Comparison of ENCODE assay signal across 1 cellular context in the genomic region with DNA sequence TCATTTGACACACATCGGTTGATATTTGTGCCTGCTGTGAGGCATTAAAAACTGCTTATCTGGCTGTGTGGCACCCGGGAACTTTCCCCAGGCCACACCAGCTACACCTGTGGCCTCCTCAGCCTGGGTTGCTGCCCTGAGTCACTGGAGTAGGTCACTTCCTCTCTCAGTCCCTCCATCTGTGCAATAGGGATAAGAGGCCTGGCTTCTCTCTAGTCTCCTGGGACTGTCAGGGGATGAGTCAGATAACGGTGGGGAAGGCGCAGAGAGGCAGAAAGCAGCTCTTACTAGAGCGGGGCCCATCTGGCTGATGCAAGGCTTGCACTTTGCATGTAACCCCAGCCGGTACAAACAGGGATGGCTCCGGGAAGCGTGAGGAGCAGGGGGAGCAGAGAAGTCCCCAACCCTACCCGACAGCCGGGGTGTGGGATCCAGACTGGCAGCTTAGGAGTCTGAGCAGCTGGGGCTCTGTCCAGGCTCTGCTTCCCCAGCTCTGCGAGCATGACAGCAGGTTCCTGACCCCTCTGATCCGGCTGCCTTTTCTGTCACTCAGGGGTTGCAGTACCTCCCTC.
TF ChIP-seq lines count a peak whose summit lies in the region.

No MANE protein-coding gene starts in this region.

TF ChIP-seq in WTC11, 78 proteins besides CTCF, POLR2A, EP300 and RAD21 (continued from another document and continues in another):
- TF ChIP-seq, protein P1, sequence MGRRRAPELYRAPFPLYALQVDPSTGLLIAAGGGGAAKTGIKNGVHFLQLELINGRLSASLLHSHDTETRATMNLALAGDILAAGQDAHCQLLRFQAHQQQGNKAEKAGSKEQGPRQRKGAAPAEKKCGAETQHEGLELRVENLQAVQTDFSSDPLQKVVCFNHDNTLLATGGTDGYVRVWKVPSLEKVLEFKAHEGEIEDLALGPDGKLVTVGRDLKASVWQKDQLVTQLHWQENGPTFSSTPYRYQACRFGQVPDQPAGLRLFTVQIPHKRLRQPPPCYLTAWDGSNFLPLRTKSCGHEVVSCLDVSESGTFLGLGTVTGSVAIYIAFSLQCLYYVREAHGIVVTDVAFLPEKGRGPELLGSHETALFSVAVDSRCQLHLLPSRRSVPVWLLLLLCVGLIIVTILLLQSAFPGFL (CRISPR knock-in tag; IDR thresholded peaks at IDR 0.05; ENCODE audit: borderline replicate concordance) = no peak
- TF ChIP-seq FOXJ3 (CRISPR knock-in tag; IDR thresholded peaks at IDR 0.05; ENCODE audit: borderline replicate concordance) = no peak
- no peak for TF ChIP-seq SP1 (CRISPR knock-in tag; conservative IDR thresholded peaks at IDR 0.05)
- TF ChIP-seq ZNF317 (CRISPR knock-in tag; IDR thresholded peaks at IDR 0.05; ENCODE audit: borderline replicate concordance, low read depth) = no peak
- TF ChIP-seq, protein P2, sequence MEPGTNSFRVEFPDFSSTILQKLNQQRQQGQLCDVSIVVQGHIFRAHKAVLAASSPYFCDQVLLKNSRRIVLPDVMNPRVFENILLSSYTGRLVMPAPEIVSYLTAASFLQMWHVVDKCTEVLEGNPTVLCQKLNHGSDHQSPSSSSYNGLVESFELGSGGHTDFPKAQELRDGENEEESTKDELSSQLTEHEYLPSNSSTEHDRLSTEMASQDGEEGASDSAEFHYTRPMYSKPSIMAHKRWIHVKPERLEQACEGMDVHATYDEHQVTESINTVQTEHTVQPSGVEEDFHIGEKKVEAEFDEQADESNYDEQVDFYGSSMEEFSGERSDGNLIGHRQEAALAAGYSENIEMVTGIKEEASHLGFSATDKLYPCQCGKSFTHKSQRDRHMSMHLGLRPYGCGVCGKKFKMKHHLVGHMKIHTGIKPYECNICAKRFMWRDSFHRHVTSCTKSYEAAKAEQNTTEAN (CRISPR knock-in tag; IDR thresholded peaks at IDR 0.05) = no peak
- TF ChIP-seq GTF2I (CRISPR knock-in tag; conservative IDR thresholded peaks at IDR 0.05) = no peak
- TF ChIP-seq GABPB1 (CRISPR knock-in tag; IDR thresholded peaks at IDR 0.05) = peak; percentile 100
- TF ChIP-seq, protein P3, sequence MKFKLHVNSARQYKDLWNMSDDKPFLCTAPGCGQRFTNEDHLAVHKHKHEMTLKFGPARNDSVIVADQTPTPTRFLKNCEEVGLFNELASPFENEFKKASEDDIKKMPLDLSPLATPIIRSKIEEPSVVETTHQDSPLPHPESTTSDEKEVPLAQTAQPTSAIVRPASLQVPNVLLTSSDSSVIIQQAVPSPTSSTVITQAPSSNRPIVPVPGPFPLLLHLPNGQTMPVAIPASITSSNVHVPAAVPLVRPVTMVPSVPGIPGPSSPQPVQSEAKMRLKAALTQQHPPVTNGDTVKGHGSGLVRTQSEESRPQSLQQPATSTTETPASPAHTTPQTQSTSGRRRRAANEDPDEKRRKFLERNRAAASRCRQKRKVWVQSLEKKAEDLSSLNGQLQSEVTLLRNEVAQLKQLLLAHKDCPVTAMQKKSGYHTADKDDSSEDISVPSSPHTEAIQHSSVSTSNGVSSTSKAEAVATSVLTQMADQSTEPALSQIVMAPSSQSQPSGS (CRISPR knock-in tag; IDR thresholded peaks at IDR 0.05; ENCODE audit: borderline replicate concordance, low read depth) = no peak
- TF ChIP-seq GRHL2 (CRISPR knock-in tag; IDR thresholded peaks at IDR 0.05; ENCODE audit: insufficient replicate concordance, severe bottlenecking) = no peak
- TF ChIP-seq NFE2L1 (CRISPR knock-in tag; IDR thresholded peaks at IDR 0.05) = 0 out of 2 replicates have a peak, but pooled peaks have one; percentile 23
- TF ChIP-seq, protein P4, sequence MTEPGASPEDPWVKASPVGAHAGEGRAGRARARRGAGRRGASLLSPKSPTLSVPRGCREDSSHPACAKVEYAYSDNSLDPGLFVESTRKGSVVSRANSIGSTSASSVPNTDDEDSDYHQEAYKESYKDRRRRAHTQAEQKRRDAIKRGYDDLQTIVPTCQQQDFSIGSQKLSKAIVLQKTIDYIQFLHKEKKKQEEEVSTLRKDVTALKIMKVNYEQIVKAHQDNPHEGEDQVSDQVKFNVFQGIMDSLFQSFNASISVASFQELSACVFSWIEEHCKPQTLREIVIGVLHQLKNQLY (CRISPR knock-in tag; IDR thresholded peaks at IDR 0.05) = no peak
- TF ChIP-seq, protein P5, sequence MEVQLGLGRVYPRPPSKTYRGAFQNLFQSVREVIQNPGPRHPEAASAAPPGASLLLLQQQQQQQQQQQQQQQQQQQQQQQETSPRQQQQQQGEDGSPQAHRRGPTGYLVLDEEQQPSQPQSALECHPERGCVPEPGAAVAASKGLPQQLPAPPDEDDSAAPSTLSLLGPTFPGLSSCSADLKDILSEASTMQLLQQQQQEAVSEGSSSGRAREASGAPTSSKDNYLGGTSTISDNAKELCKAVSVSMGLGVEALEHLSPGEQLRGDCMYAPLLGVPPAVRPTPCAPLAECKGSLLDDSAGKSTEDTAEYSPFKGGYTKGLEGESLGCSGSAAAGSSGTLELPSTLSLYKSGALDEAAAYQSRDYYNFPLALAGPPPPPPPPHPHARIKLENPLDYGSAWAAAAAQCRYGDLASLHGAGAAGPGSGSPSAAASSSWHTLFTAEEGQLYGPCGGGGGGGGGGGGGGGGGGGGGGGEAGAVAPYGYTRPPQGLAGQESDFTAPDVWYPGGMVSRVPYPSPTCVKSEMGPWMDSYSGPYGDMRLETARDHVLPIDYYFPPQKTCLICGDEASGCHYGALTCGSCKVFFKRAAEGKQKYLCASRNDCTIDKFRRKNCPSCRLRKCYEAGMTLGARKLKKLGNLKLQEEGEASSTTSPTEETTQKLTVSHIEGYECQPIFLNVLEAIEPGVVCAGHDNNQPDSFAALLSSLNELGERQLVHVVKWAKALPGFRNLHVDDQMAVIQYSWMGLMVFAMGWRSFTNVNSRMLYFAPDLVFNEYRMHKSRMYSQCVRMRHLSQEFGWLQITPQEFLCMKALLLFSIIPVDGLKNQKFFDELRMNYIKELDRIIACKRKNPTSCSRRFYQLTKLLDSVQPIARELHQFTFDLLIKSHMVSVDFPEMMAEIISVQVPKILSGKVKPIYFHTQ (CRISPR knock-in tag; IDR thresholded peaks at IDR 0.05) = no peak
- TF ChIP-seq, protein P6, sequence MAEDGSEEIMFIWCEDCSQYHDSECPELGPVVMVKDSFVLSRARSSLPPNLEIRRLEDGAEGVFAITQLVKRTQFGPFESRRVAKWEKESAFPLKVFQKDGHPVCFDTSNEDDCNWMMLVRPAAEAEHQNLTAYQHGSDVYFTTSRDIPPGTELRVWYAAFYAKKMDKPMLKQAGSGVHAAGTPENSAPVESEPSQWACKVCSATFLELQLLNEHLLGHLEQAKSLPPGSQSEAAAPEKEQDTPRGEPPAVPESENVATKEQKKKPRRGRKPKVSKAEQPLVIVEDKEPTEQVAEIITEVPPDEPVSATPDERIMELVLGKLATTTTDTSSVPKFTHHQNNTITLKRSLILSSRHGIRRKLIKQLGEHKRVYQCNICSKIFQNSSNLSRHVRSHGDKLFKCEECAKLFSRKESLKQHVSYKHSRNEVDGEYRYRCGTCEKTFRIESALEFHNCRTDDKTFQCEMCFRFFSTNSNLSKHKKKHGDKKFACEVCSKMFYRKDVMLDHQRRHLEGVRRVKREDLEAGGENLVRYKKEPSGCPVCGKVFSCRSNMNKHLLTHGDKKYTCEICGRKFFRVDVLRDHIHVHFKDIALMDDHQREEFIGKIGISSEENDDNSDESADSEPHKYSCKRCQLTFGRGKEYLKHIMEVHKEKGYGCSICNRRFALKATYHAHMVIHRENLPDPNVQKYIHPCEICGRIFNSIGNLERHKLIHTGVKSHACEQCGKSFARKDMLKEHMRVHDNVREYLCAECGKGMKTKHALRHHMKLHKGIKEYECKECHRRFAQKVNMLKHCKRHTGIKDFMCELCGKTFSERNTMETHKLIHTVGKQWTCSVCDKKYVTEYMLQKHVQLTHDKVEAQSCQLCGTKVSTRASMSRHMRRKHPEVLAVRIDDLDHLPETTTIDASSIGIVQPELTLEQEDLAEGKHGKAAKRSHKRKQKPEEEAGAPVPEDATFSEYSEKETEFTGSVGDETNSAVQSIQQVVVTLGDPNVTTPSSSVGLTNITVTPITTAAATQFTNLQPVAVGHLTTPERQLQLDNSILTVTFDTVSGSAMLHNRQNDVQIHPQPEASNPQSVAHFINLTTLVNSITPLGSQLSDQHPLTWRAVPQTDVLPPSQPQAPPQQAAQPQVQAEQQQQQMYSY (CRISPR knock-in tag; IDR thresholded peaks at IDR 0.05) = no peak
- TF ChIP-seq, protein P7, sequence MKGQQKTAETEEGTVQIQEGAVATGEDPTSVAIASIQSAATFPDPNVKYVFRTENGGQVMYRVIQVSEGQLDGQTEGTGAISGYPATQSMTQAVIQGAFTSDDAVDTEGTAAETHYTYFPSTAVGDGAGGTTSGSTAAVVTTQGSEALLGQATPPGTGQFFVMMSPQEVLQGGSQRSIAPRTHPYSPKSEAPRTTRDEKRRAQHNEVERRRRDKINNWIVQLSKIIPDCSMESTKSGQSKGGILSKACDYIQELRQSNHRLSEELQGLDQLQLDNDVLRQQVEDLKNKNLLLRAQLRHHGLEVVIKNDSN (CRISPR knock-in tag; IDR thresholded peaks at IDR 0.05) = peak; percentile 13; the same call in 1 of the 2 replicates
- TF ChIP-seq OVOL2 (CRISPR knock-in tag; IDR thresholded peaks at IDR 0.05; ENCODE audit: borderline replicate concordance) = no peak
- no peak for TF ChIP-seq ETV6 (CRISPR knock-in tag; IDR thresholded peaks at IDR 0.05)
- TF ChIP-seq MXD4 (CRISPR knock-in tag; IDR thresholded peaks at IDR 0.05; ENCODE audit: borderline replicate concordance) = no peak
- no peak for TF ChIP-seq ZNF232 (CRISPR knock-in tag; IDR thresholded peaks at IDR 0.05)
- no peak for TF ChIP-seq SMAD3 (CRISPR knock-in tag; IDR thresholded peaks at IDR 0.05; ENCODE audit: borderline replicate concordance)
- TF ChIP-seq, protein P8, sequence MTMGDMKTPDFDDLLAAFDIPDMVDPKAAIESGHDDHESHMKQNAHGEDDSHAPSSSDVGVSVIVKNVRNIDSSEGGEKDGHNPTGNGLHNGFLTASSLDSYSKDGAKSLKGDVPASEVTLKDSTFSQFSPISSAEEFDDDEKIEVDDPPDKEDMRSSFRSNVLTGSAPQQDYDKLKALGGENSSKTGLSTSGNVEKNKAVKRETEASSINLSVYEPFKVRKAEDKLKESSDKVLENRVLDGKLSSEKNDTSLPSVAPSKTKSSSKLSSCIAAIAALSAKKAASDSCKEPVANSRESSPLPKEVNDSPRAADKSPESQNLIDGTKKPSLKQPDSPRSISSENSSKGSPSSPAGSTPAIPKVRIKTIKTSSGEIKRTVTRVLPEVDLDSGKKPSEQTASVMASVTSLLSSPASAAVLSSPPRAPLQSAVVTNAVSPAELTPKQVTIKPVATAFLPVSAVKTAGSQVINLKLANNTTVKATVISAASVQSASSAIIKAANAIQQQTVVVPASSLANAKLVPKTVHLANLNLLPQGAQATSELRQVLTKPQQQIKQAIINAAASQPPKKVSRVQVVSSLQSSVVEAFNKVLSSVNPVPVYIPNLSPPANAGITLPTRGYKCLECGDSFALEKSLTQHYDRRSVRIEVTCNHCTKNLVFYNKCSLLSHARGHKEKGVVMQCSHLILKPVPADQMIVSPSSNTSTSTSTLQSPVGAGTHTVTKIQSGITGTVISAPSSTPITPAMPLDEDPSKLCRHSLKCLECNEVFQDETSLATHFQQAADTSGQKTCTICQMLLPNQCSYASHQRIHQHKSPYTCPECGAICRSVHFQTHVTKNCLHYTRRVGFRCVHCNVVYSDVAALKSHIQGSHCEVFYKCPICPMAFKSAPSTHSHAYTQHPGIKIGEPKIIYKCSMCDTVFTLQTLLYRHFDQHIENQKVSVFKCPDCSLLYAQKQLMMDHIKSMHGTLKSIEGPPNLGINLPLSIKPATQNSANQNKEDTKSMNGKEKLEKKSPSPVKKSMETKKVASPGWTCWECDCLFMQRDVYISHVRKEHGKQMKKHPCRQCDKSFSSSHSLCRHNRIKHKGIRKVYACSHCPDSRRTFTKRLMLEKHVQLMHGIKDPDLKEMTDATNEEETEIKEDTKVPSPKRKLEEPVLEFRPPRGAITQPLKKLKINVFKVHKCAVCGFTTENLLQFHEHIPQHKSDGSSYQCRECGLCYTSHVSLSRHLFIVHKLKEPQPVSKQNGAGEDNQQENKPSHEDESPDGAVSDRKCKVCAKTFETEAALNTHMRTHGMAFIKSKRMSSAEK (CRISPR knock-in tag; IDR thresholded peaks at IDR 0.05; ENCODE audit: borderline replicate concordance) = no peak
- no peak; the same call in 1 of the 2 replicates for TF ChIP-seq FOXP1 (CRISPR knock-in tag; IDR thresholded peaks at IDR 0.05; ENCODE audit: borderline replicate concordance)
- no peak for TF ChIP-seq ZNF396 (CRISPR knock-in tag; IDR thresholded peaks at IDR 0.05; ENCODE audit: borderline replicate concordance)
- no peak for TF ChIP-seq RELA (CRISPR knock-in tag; IDR thresholded peaks at IDR 0.05; ENCODE audit: borderline replicate concordance)
- no peak for TF ChIP-seq ATF1 (CRISPR knock-in tag; IDR thresholded peaks at IDR 0.05)
- no peak for TF ChIP-seq NR1H2 (CRISPR knock-in tag; IDR thresholded peaks at IDR 0.05)
- TF ChIP-seq, protein P9, sequence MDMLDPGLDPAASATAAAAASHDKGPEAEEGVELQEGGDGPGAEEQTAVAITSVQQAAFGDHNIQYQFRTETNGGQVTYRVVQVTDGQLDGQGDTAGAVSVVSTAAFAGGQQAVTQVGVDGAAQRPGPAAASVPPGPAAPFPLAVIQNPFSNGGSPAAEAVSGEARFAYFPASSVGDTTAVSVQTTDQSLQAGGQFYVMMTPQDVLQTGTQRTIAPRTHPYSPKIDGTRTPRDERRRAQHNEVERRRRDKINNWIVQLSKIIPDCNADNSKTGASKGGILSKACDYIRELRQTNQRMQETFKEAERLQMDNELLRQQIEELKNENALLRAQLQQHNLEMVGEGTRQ (CRISPR knock-in tag; IDR thresholded peaks at IDR 0.05) = no peak
- TF ChIP-seq PRRX2 (CRISPR knock-in tag; IDR thresholded peaks at IDR 0.05) = no peak
- no peak for TF ChIP-seq CREB1 (CRISPR knock-in tag; IDR thresholded peaks at IDR 0.05)
- TF ChIP-seq, protein P10, sequence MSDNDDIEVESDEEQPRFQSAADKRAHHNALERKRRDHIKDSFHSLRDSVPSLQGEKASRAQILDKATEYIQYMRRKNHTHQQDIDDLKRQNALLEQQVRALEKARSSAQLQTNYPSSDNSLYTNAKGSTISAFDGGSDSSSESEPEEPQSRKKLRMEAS (CRISPR knock-in tag; IDR thresholded peaks at IDR 0.05) = peak; percentile 72
- TF ChIP-seq NR2C2 (CRISPR knock-in tag; IDR thresholded peaks at IDR 0.05) = no peak
- TF ChIP-seq, protein P11, sequence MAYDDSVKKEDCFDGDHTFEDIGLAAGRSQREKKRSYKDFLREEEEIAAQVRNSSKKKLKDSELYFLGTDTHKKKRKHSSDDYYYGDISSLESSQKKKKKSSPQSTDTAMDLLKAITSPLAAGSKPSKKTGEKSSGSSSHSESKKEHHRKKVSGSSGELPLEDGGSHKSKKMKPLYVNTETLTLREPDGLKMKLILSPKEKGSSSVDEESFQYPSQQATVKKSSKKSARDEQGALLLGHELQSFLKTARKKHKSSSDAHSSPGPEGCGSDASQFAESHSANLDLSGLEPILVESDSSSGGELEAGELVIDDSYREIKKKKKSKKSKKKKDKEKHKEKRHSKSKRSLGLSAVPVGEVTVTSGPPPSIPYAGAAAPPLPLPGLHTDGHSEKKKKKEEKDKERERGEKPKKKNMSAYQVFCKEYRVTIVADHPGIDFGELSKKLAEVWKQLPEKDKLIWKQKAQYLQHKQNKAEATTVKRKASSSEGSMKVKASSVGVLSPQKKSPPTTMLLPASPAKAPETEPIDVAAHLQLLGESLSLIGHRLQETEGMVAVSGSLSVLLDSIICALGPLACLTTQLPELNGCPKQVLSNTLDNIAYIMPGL (CRISPR knock-in tag; IDR thresholded peaks at IDR 0.05) = no peak
- no peak for TF ChIP-seq EMX1 (CRISPR knock-in tag; IDR thresholded peaks at IDR 0.05)
